Comparison of ENCODE assay signal across 16 cellular contexts in genomic region chr11:75665126-75665525, GRCh38. TPM values are rescaled to one million over a fixed set of nuclear protein-coding genes. Genes with fewer than 3 reads are reported as not detected.
DNase-seq lines count a peak whose midpoint lies in the region; ATAC-seq and TF ChIP-seq lines count a peak whose summit lies in the region.
"Had no signal": no experiment of that assay in that cellular context is flagged by ENCODE, and none has a peak within 500 bp of the region (broad histone marks: within the 10 kb centered on the region; RNA-seq: fewer than 3 reads in every experiment).

No MANE protein-coding gene starts in this region.

- peaks cover 23% of the 10 kb centered on the region for H3K4me1 Mint-ChIP-seq in neural crest cell
- peaks cover 5% of the 10 kb centered on the region for H3K4me1 Mint-ChIP-seq in type B pancreatic cell (ENCODE audit: unreplicated experiment)
- H3K4me1 Mint-ChIP-seq in activated T-helper 17 cell treated with anti-CD3 and anti-CD28 coated beads, Interleukin-2, amount 50 U/mL, for 72 hours = peaks cover 5% of the 10 kb centered on the region

- POLR2A ChIA-PET in HEK293T (lab: Yijun Ruan, JAX) = no interaction called here

- H3K27ac ChIP-seq in dorsolateral prefrontal cortex = peak overlapping the region in 1 of 59 donors; percentile 6
- H3K27ac ChIP-seq: BLaER1 treated with 17β-estradiol and CSF1 and Interleukin-3, amounts not matched to agents 10 nM and 100 nM; HL-60 had no signal

- no peak for ATAC-seq in activated T-helper 17 cell treated with anti-CD3 and anti-CD28 coated beads, Interleukin-2, amount 50 U/mL, for 72 hours (replicated peaks)
- no peak for ATAC-seq in GM18867 (IDR thresholded peaks at IDR 0.05; ENCODE audit: unreplicated experiment)
- ATAC-seq: GM12878, HCT116 had no signal

- CTCF ChIA-PET in HEK293T (lab: Yijun Ruan, JAX) = interaction anchor here (0.7 kb wide), 1 partner anchor 13 kb away, joined by 3 read pairs; no protein-coding TSS in a partner anchor

- H3K9me3 Mint-ChIP-seq in neural crest cell (no peaks in the 10 kb centered on the region), type B pancreatic cell (no peaks in the 10 kb centered on the region)
- no peaks in the 10 kb centered on the region for H3K9me3 Mint-ChIP-seq in activated T-helper 17 cell treated with anti-CD3 and anti-CD28 coated beads, Interleukin-2, amount 50 U/mL, for 72 hours

- TF ChIP-seq CTCF in dorsolateral prefrontal cortex (IDR thresholded peaks at IDR 0.05 in 54 of 56, conservative IDR thresholded peaks at IDR 0.05 in 2 of 56; ENCODE audit: low read depth in 1 of 56, partially characterized antibody in 56 of 56) (no peak), neural crest cell (conservative IDR thresholded peaks at IDR 0.05) (no peak), type B pancreatic cell (conservative IDR thresholded peaks at IDR 0.05) (no peak)

- peak overlapping the region; percentile 36 for H3K4me3 Mint-ChIP-seq in neural crest cell
- peak overlapping the region; percentile 53 for H3K4me3 Mint-ChIP-seq in type B pancreatic cell
- H3K4me3 Mint-ChIP-seq in activated T-helper 17 cell treated with anti-CD3 and anti-CD28 coated beads, Interleukin-2, amount 50 U/mL, for 72 hours = no peak overlapping the region

- no peaks in the 10 kb centered on the region for H3K27me3 ChIP-seq in dorsolateral prefrontal cortex

- intact Hi-C loops in dorsolateral prefrontal cortex (cut with DNase I) = loop anchor here (5.0 to 10.0 kb wide), 3 partner anchors 80 to 108 kb away; no protein-coding TSS in a partner anchor

- H3K27me3 Mint-ChIP-seq in neural crest cell (ENCODE audit: low read depth) (peaks cover 49% of the 10 kb centered on the region), type B pancreatic cell (peaks cover 62% of the 10 kb centered on the region)
- peaks cover 50% of the 10 kb centered on the region for H3K27me3 Mint-ChIP-seq in activated T-helper 17 cell treated with anti-CD3 and anti-CD28 coated beads, Interleukin-2, amount 50 U/mL, for 72 hours

- H3K36me3 Mint-ChIP-seq in neural crest cell (ENCODE audit: low read depth) (no peaks in the 10 kb centered on the region), type B pancreatic cell (no peaks in the 10 kb centered on the region)
- H3K36me3 Mint-ChIP-seq in activated T-helper 17 cell treated with anti-CD3 and anti-CD28 coated beads, Interleukin-2, amount 50 U/mL, for 72 hours (ENCODE audit: low read depth) = peaks cover 5% of the 10 kb centered on the region
- H3K36me3 Mint-ChIP-seq: CD4-positive, CD25-positive, alpha-beta regulatory T cell had no signal

- DNase-seq in HEK293T (ENCODE audit: extremely low spot score) = no peak
- no peak for DNase-seq in dorsolateral prefrontal cortex
- no peak for DNase-seq in neural crest cell (ENCODE audit: low read depth, low spot score)
- no peak for DNase-seq in type B pancreatic cell (ENCODE audit: extremely low spot score, unreplicated experiment)
- DNase-seq in OCI-M2 (lab: John Stamatoyannopoulos, UW; ENCODE audit: unreplicated experiment) = no peak
- DNase-seq: ACHN; CD4-positive, CD25-positive, alpha-beta regulatory T cell; DMS79 had no signal

- H3K27ac Mint-ChIP-seq in neural crest cell (ENCODE audit: unreplicated experiment) (no peak overlapping the region), type B pancreatic cell (no peak overlapping the region)
- H3K27ac Mint-ChIP-seq in activated T-helper 17 cell treated with anti-CD3 and anti-CD28 coated beads, Interleukin-2, amount 50 U/mL, for 72 hours = no peak overlapping the region

- H3K4me3 ChIP-seq in dorsolateral prefrontal cortex = peak overlapping the region in 44 of 59 donors; percentile 0 to 86 (median 74)
- H3K4me3 ChIP-seq: BLaER1 treated with 17β-estradiol and CSF1 and Interleukin-3, amounts not matched to agents 10 nM and 100 nM; GM12878 had no signal

TF ChIP-seq in HEK293T, 16 proteins besides CTCF, POLR2A, EP300 and RAD21:
- no peak for TF ChIP-seq NFRKB (IDR thresholded peaks at IDR 0.05)
- peak; percentile 59 for TF ChIP-seq PKNOX1 (IDR thresholded peaks at IDR 0.05)

RNA-seq across cellular contexts. Expression of gene MAP6, which starts 3.7 kb away (rescaled TPM):
- total RNA-seq in dorsolateral prefrontal cortex (100 to 1,000 TPM in 77 of 120 experiments, 10 to 100 TPM in 43; 43.4 to 139 (median 106) TPM), neural crest cell (52.7 and 57.7 TPM in 2 replicates), type B pancreatic cell (ENCODE audit: low replicate concordance) (4.3 and 30.5 TPM in 2 replicates)
- total RNA-seq in activated T-helper 17 cell treated with anti-CD3 and anti-CD28 coated beads, Interleukin-2, amount 50 U/mL, for 72 hours = under 1 TPM; 0.21 to 0.24 TPM
- total RNA-seq: H4 had no signal

RNA-seq across cellular contexts. Expression of gene MOGAT2, which starts 52.5 kb away (rescaled TPM):
- total RNA-seq in dorsolateral prefrontal cortex = 1 to 10 TPM in 1 of 120 experiments, under 1 TPM in 3, not detected in 116; 0.21 to 1.0 (median 0.61) TPM
- not detected in 2 replicates for total RNA-seq in neural crest cell
- total RNA-seq in type B pancreatic cell (ENCODE audit: low replicate concordance) = 1.2 and 2.2 TPM in 2 replicates
- not detected for total RNA-seq in activated T-helper 17 cell treated with anti-CD3 and anti-CD28 coated beads, Interleukin-2, amount 50 U/mL, for 72 hours
- total RNA-seq: CD4-positive, CD25-positive, alpha-beta regulatory T cell; G401; H4 had no signal
